ENCODE assay signal across 13 cellular contexts in the genomic region with DNA sequence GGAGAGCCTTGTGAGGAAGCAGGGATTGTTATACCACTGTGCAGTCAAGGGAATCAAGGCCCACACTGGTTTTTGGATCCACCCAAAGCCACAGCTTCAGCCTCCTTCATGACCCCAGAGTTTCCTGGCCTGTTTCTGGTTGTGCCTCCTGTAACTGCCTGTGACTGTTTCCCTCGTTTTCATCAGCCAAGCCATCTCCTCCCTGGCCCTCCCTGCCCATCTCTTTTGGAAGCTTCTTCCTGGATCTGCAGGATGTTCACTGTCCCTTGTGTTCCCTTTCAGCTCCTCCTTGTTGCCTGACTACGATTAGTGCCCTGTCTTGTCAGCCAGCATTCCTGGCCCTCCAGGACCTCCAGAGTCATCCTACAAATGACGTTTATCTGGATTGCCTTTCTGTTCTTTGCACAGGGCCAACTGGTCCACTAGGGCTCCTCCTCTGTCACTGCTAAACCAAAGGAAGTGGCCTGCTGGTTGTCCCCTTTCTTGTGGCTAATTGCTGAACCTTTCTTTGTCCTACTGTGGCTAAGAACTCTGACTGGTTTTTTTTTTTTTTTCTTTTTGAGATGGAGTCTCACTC. TPM values are rescaled to one million over a fixed set of nuclear protein-coding genes. Genes with fewer than 3 reads are reported as not detected.
DNase-seq lines count a peak whose midpoint lies in the region; ATAC-seq, FAIRE-seq and TF ChIP-seq lines count a peak whose summit lies in the region.
"Had no signal": no experiment of that assay in that cellular context is flagged by ENCODE, and none has a peak within 500 bp of the region (broad histone marks: within the 10 kb centered on the region; RNA-seq: fewer than 3 reads in every experiment).

No MANE protein-coding gene starts in this region.

- H3K9me3 Mint-ChIP-seq in activated T-helper 17 cell treated with anti-CD3 and anti-CD28 coated beads, Interleukin-2, amount 50 U/mL, for 72 hours, result no peaks in the 10 kb centered on the region

- DNase-seq in ELF-1 (ENCODE audit: low read depth, low spot score) (peak; percentile 60), left ventricle myocardium superior (no peak), spleen (no peak), frontal cortex (ENCODE audit: low spot score in 2 of 2) (no peak)
- DNase-seq: activated CD4-positive, CD25-positive, alpha-beta regulatory T cell treated with anti-CD3 and anti-CD28 coated beads, Interleukin-2, amount 50 U/mL, for 72 hours; central memory CD4-positive, alpha-beta T cell; DMS79; NCI-H1436 treated with DMSO at 0.1 percent for 48 hours had no signal

- no peaks in the 10 kb centered on the region for H3K9me3 ChIP-seq in spleen
- H3K9me3 ChIP-seq: HAP-1 had no signal

- no peaks in the 10 kb centered on the region for H3K27me3 ChIP-seq in spleen (replicated peaks in 1 of 7)

- no peak for FAIRE-seq in frontal cortex (lab: Jason Lieb, UNC)

- intact Hi-C loops in left ventricle myocardium superior (cut with micrococcal nuclease) (no loop called here), spleen (cut with DNase I; ENCODE audit: low total_unique reads) (no loop called here)

- peak; percentile 73 for ATAC-seq in activated T-helper 17 cell treated with anti-CD3 and anti-CD28 coated beads, Interleukin-2, amount 50 U/mL, for 72 hours (replicated peaks)
- ATAC-seq in left ventricle myocardium superior (peak; percentile 66), GM21367 (IDR thresholded peaks at IDR 0.05; ENCODE audit: unreplicated experiment) (no peak), HG02798 (IDR thresholded peaks at IDR 0.05; ENCODE audit: poor library complexity, unreplicated experiment) (no peak), GM21717 (IDR thresholded peaks at IDR 0.05; ENCODE audit: unreplicated experiment) (no peak)

- TF ChIP-seq POLR2A in spleen (IDR thresholded peaks at IDR 0.05), result no peak

- H3K27ac Mint-ChIP-seq in activated T-helper 17 cell treated with anti-CD3 and anti-CD28 coated beads, Interleukin-2, amount 50 U/mL, for 72 hours, result peak overlapping the region; percentile 44

- peaks cover 4 to 100% (median 62%) of the 10 kb centered on the region in 6 donors for H3K36me3 ChIP-seq in spleen

- H3K4me3 Mint-ChIP-seq in activated T-helper 17 cell treated with anti-CD3 and anti-CD28 coated beads, Interleukin-2, amount 50 U/mL, for 72 hours, result peak overlapping the region; percentile 32

- H3K4me1 Mint-ChIP-seq in activated T-helper 17 cell treated with anti-CD3 and anti-CD28 coated beads, Interleukin-2, amount 50 U/mL, for 72 hours, result peaks cover 33% of the 10 kb centered on the region

- peak overlapping the region in 5 of 8 donors; percentile 43 to 73 (median 70) for H3K27ac ChIP-seq in spleen

- H3K4me1 ChIP-seq in spleen, result peaks cover 2 to 47% (median 23%) of the 10 kb centered on the region in 6 donors
- H3K4me1 ChIP-seq: HAP-1 had no signal

- H3K36me3 Mint-ChIP-seq in activated T-helper 17 cell treated with anti-CD3 and anti-CD28 coated beads, Interleukin-2, amount 50 U/mL, for 72 hours (ENCODE audit: low read depth), result peaks cover 100% of the 10 kb centered on the region

- no peaks in the 10 kb centered on the region for H3K27me3 Mint-ChIP-seq in activated T-helper 17 cell treated with anti-CD3 and anti-CD28 coated beads, Interleukin-2, amount 50 U/mL, for 72 hours

- no peak for TF ChIP-seq CTCF in spleen (IDR thresholded peaks at IDR 0.05 in 8 of 11, conservative IDR thresholded peaks at IDR 0.05 in 3 of 11)

- no peak overlapping the region for H3K4me3 ChIP-seq in spleen
- H3K4me3 ChIP-seq: HAP-1 had no signal

- 51 to 69% (median 56%) methylated on average over 3 of the region's 3 CpGs for WGBS in spleen, 5 donors

RNA-seq across cellular contexts. Expression of gene SFT2D2, which starts 17.9 kb away (rescaled TPM):
- 10 to 100 TPM; 45.1 to 47.5 TPM for total RNA-seq in activated T-helper 17 cell treated with anti-CD3 and anti-CD28 coated beads, Interleukin-2, amount 50 U/mL, for 72 hours
- total RNA-seq in left ventricle myocardium superior, result 13.4 TPM
- total RNA-seq in spleen, result 10 to 100 TPM; 58.7 to 97.1 (median 78.8) TPM
- polyA plus RNA-seq in spleen, result 1 to 10 TPM; 6.1 to 8.3 (median 6.7) TPM
- total RNA-seq in frontal cortex, result 26.5 TPM

RNA-seq across cellular contexts. Expression of gene TBX19, which starts 37.0 kb away (rescaled TPM):
- total RNA-seq in activated T-helper 17 cell treated with anti-CD3 and anti-CD28 coated beads, Interleukin-2, amount 50 U/mL, for 72 hours, result 1 to 10 TPM; 1.8 to 6.1 TPM
- total RNA-seq in left ventricle myocardium superior (0.55 TPM), spleen (1 to 10 TPM; 2.2 to 4.7 (median 4.2) TPM), frontal cortex (0.41 TPM)
- polyA plus RNA-seq in spleen, result 1 to 10 TPM; 1.7 to 3.4 (median 2.7) TPM

Comparison
In these comparisons a context has a peak if more than half of its experiments do, and no peak if none do; other contexts are left out.
1. ATAC-seq: peak in activated T-helper 17 cell treated with anti-CD3 and anti-CD28 coated beads, Interleukin-2, amount 50 U/mL, for 72 hours (single experiment) and left ventricle myocardium superior (single experiment); none in GM21367 (single experiment), HG02798 (single experiment) and GM21717 (single experiment).